ENCODE assay signal across 30 cellular contexts in genomic region chr5:93637697-93638096, GRCh38. TPM values are rescaled to one million over a fixed set of nuclear protein-coding genes. Genes with fewer than 3 reads are reported as not detected.
"Had no signal": no experiment of that assay in that cellular context is flagged by ENCODE, and none has a peak within 500 bp of the region (broad histone marks: within the 10 kb centered on the region; RNA-seq: fewer than 3 reads in every experiment).

No MANE protein-coding gene starts in this region.

- H3K27ac Mint-ChIP-seq: immature natural killer cell; mesothelial cell of epicardium; naive B cell; natural killer cell; nephron progenitor cell; neural progenitor cell; progenitor cell of endocrine pancreas; stimulated activated naive B cell treated with anti-CD40 and anti-IgM and Interleukin-4, amounts not matched to agents 10 μg/mL and 1 μg/mL and 100 μg/mL, for 72 hours had no signal

- H3K36me3 Mint-ChIP-seq: mesothelial cell of epicardium, natural killer cell had no signal

- H3K4me1 Mint-ChIP-seq: mesothelial cell of epicardium; nephron progenitor cell; stimulated activated naive B cell treated with anti-CD40 and anti-IgM and Interleukin-4, amounts not matched to agents 10 μg/mL and 1 μg/mL and 100 μg/mL, for 72 hours had no signal

- H3K4me1 ChIP-seq: left lung, neural progenitor cell, right atrium auricular region, right lobe of liver, suprapubic skin, tibial artery, upper lobe of right lung had no signal

- H2AFZ ChIP-seq: neural progenitor cell had no signal

- H3K9ac ChIP-seq: neural progenitor cell had no signal

- H3K9me3 Mint-ChIP-seq: immature natural killer cell; mesothelial cell of epicardium; natural killer cell; stimulated activated naive B cell treated with anti-CD40 and anti-IgM and Interleukin-4, amounts not matched to agents 10 μg/mL and 1 μg/mL and 100 μg/mL, for 72 hours had no signal

- H3K27me3 Mint-ChIP-seq: naive B cell; progenitor cell of endocrine pancreas; stimulated activated naive B cell treated with anti-CD40 and anti-IgM and Interleukin-4, amounts not matched to agents 10 μg/mL and 1 μg/mL and 100 μg/mL, for 72 hours had no signal

- H3K27ac ChIP-seq: left lung, neural progenitor cell, ovary, right atrium auricular region, right lobe of liver, suprapubic skin, thoracic aorta, tibial artery, upper lobe of right lung had no signal

- DNase-seq: hypothalamus; immature natural killer cell; kidney; left colon; left lung; mesendoderm; naive B cell; natural killer cell; nephron progenitor cell; ovary; right lobe of liver; stimulated activated CD4-positive, alpha-beta T cell treated with anti-CD3 and anti-CD28 coated beads, Interleukin-12 subunit alpha, Interleukin-12 subunit beta, amount 100 ng/mL, for 4 hours; stimulated activated CD4-positive, alpha-beta T cell treated with anti-CD3 and anti-CD28 coated beads, Interleukin-15, amount 100 ng/mL, for 24 hours; stimulated activated CD4-positive, alpha-beta T cell treated with anti-CD3 and anti-CD28 coated beads, Interleukin-2, amount 100 ng/mL, for 24 hours; stimulated activated CD4-positive, alpha-beta T cell treated with anti-CD3 and anti-CD28 coated beads, Interleukin-4, amount 100 ng/mL, for 1 hour; stimulated activated naive B cell treated with anti-CD40 and anti-IgM and Interleukin-4, amounts not matched to agents 10 μg/mL and 1 μg/mL and 100 μg/mL, for 72 hours; stimulated activated naive CD8-positive, alpha-beta T cell treated with anti-CD3 and anti-CD28 coated beads, Interleukin-15, Interleukin-2, amounts not matched to agents 100 U/mL and 50 U/mL, for 24 hours; tibial artery; trophoblast cell; upper lobe of right lung had no signal

- H3K27me3 ChIP-seq: left lung, neural progenitor cell, ovary, right atrium auricular region, right lobe of liver, suprapubic skin, tibial artery, upper lobe of right lung had no signal

- H3K36me3 ChIP-seq: left lung, neural progenitor cell, ovary, right atrium auricular region, right lobe of liver, suprapubic skin, thoracic aorta, tibial artery, upper lobe of right lung had no signal

- ATAC-seq: left colon; left lung; natural killer cell; stimulated activated naive B cell treated with anti-CD40 and anti-IgM and Interleukin-4, amounts not matched to agents 10 μg/mL and 1 μg/mL and 100 μg/mL, for 72 hours; stimulated activated naive CD8-positive, alpha-beta T cell treated with anti-CD3 and anti-CD28 coated beads, Interleukin-15, Interleukin-2, amounts not matched to agents 100 U/mL and 50 U/mL, for 24 hours; upper lobe of right lung had no signal

- H3K4me3 Mint-ChIP-seq: immature natural killer cell; mesothelial cell of epicardium; naive B cell; natural killer cell; nephron progenitor cell; neural progenitor cell; stimulated activated naive B cell treated with anti-CD40 and anti-IgM and Interleukin-4, amounts not matched to agents 10 μg/mL and 1 μg/mL and 100 μg/mL, for 72 hours had no signal

- H3K9me3 ChIP-seq: left lung, ovary, right atrium auricular region, right lobe of liver, suprapubic skin, thoracic aorta, tibial artery, upper lobe of right lung had no signal

- H3K4me3 ChIP-seq: left lung, lung, neural progenitor cell, ovary, right atrium auricular region, right lobe of liver, suprapubic skin, thoracic aorta, tibial artery, upper lobe of right lung had no signal

- H3K4me2 ChIP-seq: neural progenitor cell had no signal

- FAIRE-seq: islet of Langerhans, kidney, urothelium cell line had no signal

RNA-seq across cellular contexts. Expression of gene NR2F1, which starts 54.7 kb away (rescaled TPM):
- total RNA-seq: natural killer cell had no signal
- polyA plus RNA-seq: immature natural killer cell had no signal

RNA-seq across cellular contexts. Expression of gene NR2F1-AS1, which starts 56.7 kb away (rescaled TPM):
- total RNA-seq: mononuclear cell, natural killer cell had no signal
- polyA plus RNA-seq: immature natural killer cell had no signal
